1 cellular context compared by ENCODE assay signal in the genomic region with DNA sequence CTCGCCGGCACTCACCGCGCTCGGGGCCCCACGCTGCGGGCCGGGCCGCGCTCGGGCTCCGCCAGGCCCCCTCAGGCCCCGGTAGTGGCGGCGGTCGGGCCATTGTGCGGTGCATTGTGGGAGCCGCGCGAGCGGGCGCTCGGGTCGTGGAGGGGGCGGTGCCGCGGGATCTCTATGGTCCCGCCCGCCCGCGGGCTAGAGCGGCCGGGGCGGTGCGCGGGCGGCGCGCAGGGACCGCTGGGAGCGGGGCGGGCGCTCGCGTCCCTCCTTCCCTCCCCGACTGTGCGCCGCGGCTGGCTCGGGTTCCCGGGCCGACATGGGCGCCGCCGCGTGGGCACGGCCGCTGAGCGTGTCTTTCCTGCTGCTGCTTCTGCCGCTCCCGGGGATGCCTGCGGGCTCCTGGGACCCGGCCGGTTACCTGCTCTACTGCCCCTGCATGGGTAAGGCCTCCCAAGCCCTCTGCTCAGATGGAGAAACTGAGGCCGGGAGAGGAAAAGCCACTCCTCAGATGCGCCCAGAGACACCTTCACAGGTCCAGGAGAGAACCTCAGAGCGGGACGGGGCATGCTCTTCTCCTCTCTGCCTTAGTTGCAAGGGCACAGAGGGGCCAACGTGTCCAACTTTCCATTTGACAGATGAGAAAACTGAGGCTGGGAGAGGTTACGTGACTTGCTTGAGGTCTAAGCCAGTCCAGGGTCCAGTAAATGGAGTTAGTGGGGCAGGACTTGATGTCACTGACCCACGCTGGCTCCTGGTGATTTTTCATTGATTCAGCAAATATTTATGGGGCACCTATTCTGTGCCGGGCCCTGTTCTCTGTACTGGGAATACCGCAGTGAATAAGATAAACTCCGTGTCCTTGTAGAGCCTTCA.
TF ChIP-seq lines count a peak whose summit lies in the region.

A gene with protein sequence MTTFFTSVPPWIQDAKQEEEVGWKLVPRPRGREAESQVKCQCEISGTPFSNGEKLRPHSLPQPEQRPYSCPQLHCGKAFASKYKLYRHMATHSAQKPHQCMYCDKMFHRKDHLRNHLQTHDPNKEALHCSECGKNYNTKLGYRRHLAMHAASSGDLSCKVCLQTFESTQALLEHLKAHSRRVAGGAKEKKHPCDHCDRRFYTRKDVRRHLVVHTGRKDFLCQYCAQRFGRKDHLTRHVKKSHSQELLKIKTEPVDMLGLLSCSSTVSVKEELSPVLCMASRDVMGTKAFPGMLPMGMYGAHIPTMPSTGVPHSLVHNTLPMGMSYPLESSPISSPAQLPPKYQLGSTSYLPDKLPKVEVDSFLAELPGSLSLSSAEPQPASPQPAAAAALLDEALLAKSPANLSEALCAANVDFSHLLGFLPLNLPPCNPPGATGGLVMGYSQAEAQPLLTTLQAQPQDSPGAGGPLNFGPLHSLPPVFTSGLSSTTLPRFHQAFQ (minus strand): TSS at position 118 of the 873 bp plus-strand sequence. CDS start 5,565 bp downstream, outside the sequence.
A gene (plus strand): TSS at position 255 of the 873 bp plus-strand sequence. CDS start 62 bp downstream, at position 317.

TF ChIP-seq in HepG2, 621 proteins besides CTCF, POLR2A, EP300 and RAD21 (continued from another document and continues in another):
- TF ChIP-seq, protein P1, sequence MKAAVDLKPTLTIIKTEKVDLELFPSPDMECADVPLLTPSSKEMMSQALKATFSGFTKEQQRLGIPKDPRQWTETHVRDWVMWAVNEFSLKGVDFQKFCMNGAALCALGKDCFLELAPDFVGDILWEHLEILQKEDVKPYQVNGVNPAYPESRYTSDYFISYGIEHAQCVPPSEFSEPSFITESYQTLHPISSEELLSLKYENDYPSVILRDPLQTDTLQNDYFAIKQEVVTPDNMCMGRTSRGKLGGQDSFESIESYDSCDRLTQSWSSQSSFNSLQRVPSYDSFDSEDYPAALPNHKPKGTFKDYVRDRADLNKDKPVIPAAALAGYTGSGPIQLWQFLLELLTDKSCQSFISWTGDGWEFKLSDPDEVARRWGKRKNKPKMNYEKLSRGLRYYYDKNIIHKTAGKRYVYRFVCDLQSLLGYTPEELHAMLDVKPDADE (CRISPR knock-in tag; IDR thresholded peaks at IDR 0.05) = peak; percentile 86
- TF ChIP-seq EEA1 (CRISPR knock-in tag; IDR thresholded peaks at IDR 0.05; ENCODE audit: borderline replicate concordance) = no peak; the same call in none of the 2 replicates
- 0 out of 2 replicates have a peak, but pooled peaks have one; percentile 19 for TF ChIP-seq ZKSCAN5 (CRISPR knock-in tag; IDR thresholded peaks at IDR 0.05)
- TF ChIP-seq SMC3 (IDR thresholded peaks at IDR 0.05; ENCODE audit: low read length) = peak; percentile 3; the same call in 1 of the 2 replicates
- no peak for TF ChIP-seq ZNF761 (CRISPR knock-in tag; conservative IDR thresholded peaks at IDR 0.05)
- TF ChIP-seq, protein P2, sequence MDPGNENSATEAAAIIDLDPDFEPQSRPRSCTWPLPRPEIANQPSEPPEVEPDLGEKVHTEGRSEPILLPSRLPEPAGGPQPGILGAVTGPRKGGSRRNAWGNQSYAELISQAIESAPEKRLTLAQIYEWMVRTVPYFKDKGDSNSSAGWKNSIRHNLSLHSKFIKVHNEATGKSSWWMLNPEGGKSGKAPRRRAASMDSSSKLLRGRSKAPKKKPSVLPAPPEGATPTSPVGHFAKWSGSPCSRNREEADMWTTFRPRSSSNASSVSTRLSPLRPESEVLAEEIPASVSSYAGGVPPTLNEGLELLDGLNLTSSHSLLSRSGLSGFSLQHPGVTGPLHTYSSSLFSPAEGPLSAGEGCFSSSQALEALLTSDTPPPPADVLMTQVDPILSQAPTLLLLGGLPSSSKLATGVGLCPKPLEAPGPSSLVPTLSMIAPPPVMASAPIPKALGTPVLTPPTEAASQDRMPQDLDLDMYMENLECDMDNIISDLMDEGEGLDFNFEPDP (CRISPR knock-in tag; conservative IDR thresholded peaks at IDR 0.05) = peak; percentile 49; the same call in 1 of the 2 replicates
- TF ChIP-seq DR1 (CRISPR knock-in tag; IDR thresholded peaks at IDR 0.05) = peak; percentile 97; the same call in 1 of the 2 replicates
- TF ChIP-seq, protein P3, sequence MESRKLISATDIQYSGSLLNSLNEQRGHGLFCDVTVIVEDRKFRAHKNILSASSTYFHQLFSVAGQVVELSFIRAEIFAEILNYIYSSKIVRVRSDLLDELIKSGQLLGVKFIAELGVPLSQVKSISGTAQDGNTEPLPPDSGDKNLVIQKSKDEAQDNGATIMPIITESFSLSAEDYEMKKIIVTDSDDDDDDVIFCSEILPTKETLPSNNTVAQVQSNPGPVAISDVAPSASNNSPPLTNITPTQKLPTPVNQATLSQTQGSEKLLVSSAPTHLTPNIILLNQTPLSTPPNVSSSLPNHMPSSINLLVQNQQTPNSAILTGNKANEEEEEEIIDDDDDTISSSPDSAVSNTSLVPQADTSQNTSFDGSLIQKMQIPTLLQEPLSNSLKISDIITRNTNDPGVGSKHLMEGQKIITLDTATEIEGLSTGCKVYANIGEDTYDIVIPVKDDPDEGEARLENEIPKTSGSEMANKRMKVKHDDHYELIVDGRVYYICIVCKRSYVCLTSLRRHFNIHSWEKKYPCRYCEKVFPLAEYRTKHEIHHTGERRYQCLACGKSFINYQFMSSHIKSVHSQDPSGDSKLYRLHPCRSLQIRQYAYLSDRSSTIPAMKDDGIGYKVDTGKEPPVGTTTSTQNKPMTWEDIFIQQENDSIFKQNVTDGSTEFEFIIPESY (CRISPR knock-in tag; IDR thresholded peaks at IDR 0.05) = 0 out of 2 replicates have a peak, but pooled peaks have one; percentile 19
- TF ChIP-seq ZFP82 (CRISPR knock-in tag; IDR thresholded peaks at IDR 0.05; ENCODE audit: borderline replicate concordance) = no peak; the same call in 1 of the 2 replicates
- TF ChIP-seq, protein P4, sequence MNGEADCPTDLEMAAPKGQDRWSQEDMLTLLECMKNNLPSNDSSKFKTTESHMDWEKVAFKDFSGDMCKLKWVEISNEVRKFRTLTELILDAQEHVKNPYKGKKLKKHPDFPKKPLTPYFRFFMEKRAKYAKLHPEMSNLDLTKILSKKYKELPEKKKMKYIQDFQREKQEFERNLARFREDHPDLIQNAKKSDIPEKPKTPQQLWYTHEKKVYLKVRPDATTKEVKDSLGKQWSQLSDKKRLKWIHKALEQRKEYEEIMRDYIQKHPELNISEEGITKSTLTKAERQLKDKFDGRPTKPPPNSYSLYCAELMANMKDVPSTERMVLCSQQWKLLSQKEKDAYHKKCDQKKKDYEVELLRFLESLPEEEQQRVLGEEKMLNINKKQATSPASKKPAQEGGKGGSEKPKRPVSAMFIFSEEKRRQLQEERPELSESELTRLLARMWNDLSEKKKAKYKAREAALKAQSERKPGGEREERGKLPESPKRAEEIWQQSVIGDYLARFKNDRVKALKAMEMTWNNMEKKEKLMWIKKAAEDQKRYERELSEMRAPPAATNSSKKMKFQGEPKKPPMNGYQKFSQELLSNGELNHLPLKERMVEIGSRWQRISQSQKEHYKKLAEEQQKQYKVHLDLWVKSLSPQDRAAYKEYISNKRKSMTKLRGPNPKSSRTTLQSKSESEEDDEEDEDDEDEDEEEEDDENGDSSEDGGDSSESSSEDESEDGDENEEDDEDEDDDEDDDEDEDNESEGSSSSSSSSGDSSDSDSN (CRISPR knock-in tag; IDR thresholded peaks at IDR 0.05) = peak; percentile 82
- 0 out of 2 replicates have a peak, but pooled peaks have one; percentile 86 for TF ChIP-seq ZNF569 (CRISPR knock-in tag; IDR thresholded peaks at IDR 0.05; ENCODE audit: borderline replicate concordance)
- TF ChIP-seq, protein P5, sequence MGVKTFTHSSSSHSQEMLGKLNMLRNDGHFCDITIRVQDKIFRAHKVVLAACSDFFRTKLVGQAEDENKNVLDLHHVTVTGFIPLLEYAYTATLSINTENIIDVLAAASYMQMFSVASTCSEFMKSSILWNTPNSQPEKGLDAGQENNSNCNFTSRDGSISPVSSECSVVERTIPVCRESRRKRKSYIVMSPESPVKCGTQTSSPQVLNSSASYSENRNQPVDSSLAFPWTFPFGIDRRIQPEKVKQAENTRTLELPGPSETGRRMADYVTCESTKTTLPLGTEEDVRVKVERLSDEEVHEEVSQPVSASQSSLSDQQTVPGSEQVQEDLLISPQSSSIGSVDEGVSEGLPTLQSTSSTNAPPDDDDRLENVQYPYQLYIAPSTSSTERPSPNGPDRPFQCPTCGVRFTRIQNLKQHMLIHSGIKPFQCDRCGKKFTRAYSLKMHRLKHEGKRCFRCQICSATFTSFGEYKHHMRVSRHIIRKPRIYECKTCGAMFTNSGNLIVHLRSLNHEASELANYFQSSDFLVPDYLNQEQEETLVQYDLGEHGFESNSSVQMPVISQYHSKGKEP (CRISPR knock-in tag; IDR thresholded peaks at IDR 0.05) = peak; percentile 59
- peak; percentile 58; the same call in 1 of the 2 replicates for TF ChIP-seq ZNF124 (CRISPR knock-in tag; IDR thresholded peaks at IDR 0.05)
- TF ChIP-seq ZNF777 (CRISPR knock-in tag; IDR thresholded peaks at IDR 0.05) = peak; percentile 50; the same call in 1 of the 2 replicates
- TF ChIP-seq PPARG (CRISPR knock-in tag; conservative IDR thresholded peaks at IDR 0.05) = peak; percentile 17; the same call in 1 of the 2 replicates
- TF ChIP-seq MIXL1 (CRISPR knock-in tag; IDR thresholded peaks at IDR 0.05) = 0 out of 2 replicates have a peak, but pooled peaks have one; percentile 8
- TF ChIP-seq, protein P6, sequence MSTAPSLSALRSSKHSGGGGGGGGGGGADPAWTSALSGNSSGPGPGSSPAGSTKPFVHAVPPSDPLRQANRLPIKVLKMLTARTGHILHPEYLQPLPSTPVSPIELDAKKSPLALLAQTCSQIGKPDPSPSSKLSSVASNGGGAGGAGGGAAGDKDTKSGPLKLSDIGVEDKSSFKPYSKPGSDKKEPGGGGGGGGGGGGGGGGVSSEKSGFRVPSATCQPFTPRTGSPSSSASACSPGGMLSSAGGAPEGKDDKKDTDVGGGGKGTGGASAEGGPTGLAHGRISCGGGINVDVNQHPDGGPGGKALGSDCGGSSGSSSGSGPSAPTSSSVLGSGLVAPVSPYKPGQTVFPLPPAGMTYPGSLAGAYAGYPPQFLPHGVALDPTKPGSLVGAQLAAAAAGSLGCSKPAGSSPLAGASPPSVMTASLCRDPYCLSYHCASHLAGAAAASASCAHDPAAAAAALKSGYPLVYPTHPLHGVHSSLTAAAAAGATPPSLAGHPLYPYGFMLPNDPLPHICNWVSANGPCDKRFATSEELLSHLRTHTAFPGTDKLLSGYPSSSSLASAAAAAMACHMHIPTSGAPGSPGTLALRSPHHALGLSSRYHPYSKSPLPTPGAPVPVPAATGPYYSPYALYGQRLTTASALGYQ (CRISPR knock-in tag; IDR thresholded peaks at IDR 0.05) = peak; percentile 64; the same call in 1 of the 2 replicates
- TF ChIP-seq ZFYVE20 (CRISPR knock-in tag; IDR thresholded peaks at IDR 0.05; ENCODE audit: borderline replicate concordance, low read depth) = peak; percentile 50; the same call in 1 of the 2 replicates
- TF ChIP-seq RAD51 (IDR thresholded peaks at IDR 0.05; ENCODE audit: borderline replicate concordance) = no peak
- no peak for TF ChIP-seq ARNTL (CRISPR knock-in tag; IDR thresholded peaks at IDR 0.05)
- TF ChIP-seq SRSF9 (IDR thresholded peaks at IDR 0.05; ENCODE audit: borderline replicate concordance, insufficient read depth, low read depth, low read length, poor library complexity, severe bottlenecking) = no peak
- peak; percentile 35 for TF ChIP-seq XRCC5 (optimal IDR thresholded peaks at IDR 0.05; ENCODE audit: low read length)
- TF ChIP-seq, protein P7, sequence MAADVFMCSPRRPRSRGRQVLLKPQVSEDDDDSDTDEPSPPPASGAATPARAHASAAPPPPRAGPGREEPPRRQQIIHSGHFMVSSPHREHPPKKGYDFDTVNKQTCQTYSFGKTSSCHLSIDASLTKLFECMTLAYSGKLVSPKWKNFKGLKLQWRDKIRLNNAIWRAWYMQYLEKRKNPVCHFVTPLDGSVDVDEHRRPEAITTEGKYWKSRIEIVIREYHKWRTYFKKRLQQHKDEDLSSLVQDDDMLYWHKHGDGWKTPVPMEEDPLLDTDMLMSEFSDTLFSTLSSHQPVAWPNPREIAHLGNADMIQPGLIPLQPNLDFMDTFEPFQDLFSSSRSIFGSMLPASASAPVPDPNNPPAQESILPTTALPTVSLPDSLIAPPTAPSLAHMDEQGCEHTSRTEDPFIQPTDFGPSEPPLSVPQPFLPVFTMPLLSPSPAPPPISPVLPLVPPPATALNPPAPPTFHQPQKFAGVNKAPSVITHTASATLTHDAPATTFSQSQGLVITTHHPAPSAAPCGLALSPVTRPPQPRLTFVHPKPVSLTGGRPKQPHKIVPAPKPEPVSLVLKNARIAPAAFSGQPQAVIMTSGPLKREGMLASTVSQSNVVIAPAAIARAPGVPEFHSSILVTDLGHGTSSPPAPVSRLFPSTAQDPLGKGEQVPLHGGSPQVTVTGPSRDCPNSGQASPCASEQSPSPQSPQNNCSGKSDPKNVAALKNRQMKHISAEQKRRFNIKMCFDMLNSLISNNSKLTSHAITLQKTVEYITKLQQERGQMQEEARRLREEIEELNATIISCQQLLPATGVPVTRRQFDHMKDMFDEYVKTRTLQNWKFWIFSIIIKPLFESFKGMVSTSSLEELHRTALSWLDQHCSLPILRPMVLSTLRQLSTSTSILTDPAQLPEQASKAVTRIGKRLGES (CRISPR knock-in tag; IDR thresholded peaks at IDR 0.05; ENCODE audit: borderline replicate concordance) = peak; percentile 66; the same call in 1 of the 2 replicates
- peak; percentile 1; the same call in 1 of the 2 replicates for TF ChIP-seq RFX5 (IDR thresholded peaks at IDR 0.05; ENCODE audit: low read depth, low read length)
- TF ChIP-seq, protein P8, sequence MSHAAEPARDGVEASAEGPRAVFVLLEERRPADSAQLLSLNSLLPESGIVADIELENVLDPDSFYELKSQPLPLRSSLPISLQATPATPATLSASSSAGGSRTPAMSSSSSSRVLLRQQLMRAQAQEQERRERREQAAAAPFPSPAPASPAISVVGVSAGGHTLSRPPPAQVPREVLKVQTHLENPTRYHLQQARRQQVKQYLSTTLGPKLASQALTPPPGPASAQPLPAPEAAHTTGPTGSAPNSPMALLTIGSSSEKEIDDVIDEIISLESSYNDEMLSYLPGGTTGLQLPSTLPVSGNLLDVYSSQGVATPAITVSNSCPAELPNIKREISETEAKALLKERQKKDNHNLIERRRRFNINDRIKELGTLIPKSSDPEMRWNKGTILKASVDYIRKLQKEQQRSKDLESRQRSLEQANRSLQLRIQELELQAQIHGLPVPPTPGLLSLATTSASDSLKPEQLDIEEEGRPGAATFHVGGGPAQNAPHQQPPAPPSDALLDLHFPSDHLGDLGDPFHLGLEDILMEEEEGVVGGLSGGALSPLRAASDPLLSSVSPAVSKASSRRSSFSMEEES (CRISPR knock-in tag; IDR thresholded peaks at IDR 0.05) = no peak
- TF ChIP-seq SPEN (CRISPR knock-in tag; IDR thresholded peaks at IDR 0.05; ENCODE audit: low read depth) = peak; percentile 99
- 0 out of 2 replicates have a peak, but pooled peaks have one; percentile 50 for TF ChIP-seq KLF11 (CRISPR knock-in tag; IDR thresholded peaks at IDR 0.05)
- TF ChIP-seq, protein P9, sequence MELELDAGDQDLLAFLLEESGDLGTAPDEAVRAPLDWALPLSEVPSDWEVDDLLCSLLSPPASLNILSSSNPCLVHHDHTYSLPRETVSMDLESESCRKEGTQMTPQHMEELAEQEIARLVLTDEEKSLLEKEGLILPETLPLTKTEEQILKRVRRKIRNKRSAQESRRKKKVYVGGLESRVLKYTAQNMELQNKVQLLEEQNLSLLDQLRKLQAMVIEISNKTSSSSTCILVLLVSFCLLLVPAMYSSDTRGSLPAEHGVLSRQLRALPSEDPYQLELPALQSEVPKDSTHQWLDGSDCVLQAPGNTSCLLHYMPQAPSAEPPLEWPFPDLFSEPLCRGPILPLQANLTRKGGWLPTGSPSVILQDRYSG (CRISPR knock-in tag; IDR thresholded peaks at IDR 0.05) = peak; percentile 98
